8 cellular contexts compared by ENCODE assay signal in genomic region chr12:6828671-6829531, GRCh38. TPM values are rescaled to one million over a fixed set of nuclear protein-coding genes. Genes with fewer than 3 reads are reported as not detected.
DNase-seq lines count a peak whose midpoint lies in the region; ATAC-seq and TF ChIP-seq lines count a peak whose summit lies in the region.

No MANE protein-coding gene starts in this region.

- no peaks in the 10 kb centered on the region for H3K9me3 ChIP-seq in osteoblast (ENCODE audit: low read depth, low read length)

- ATAC-seq in foreskin keratinocyte (peak; percentile 47), HG02571 (IDR thresholded peaks at IDR 0.05; ENCODE audit: unreplicated experiment) (no peak)

- peaks cover 44% of the 10 kb centered on the region for H3K79me2 ChIP-seq in osteoblast (ENCODE audit: insufficient read depth, low read length)

- H3K36me3 ChIP-seq in osteoblast (ENCODE audit: insufficient read depth, low read length): peaks cover 28% of the 10 kb centered on the region

- peak overlapping the region; percentile 86 for H2AFZ ChIP-seq in osteoblast (ENCODE audit: low read length)

- DNase-seq in NCI-H526 treated with DMSO at 0.1 percent for 48 hours (lab: John Stamatoyannopoulos, UW) (peak; percentile 45), activated gamma-delta T cell (lab: John Stamatoyannopoulos, UW) (peak; percentile 23), foreskin keratinocyte (peak in 1 of 2 donors; percentile 57), osteoblast (ENCODE audit: insufficient read length, low spot score, missing footprints) (peak; percentile 97), hippocampal formation (lab: John Stamatoyannopoulos, UW) (no peak), pons (ENCODE audit: low spot score) (no peak)

- H3K27me3 ChIP-seq in foreskin keratinocyte (peaks cover 2% of the 10 kb centered on the region), osteoblast (ENCODE audit: insufficient read depth, low read length) (no peaks in the 10 kb centered on the region)

- peak overlapping the region; percentile 33 for H3K27ac ChIP-seq in foreskin keratinocyte
- H3K27ac ChIP-seq in osteoblast (ENCODE audit: low read depth, low read length): peak overlapping the region; percentile 91

- peak overlapping the region; percentile 45 for H3K4me3 ChIP-seq in GM12875 (ENCODE audit: low read depth, low read length)
- H3K4me3 ChIP-seq in osteoblast (ENCODE audit: insufficient read depth, low read length): peak overlapping the region; percentile 99

- peak overlapping the region; percentile 91 for H3K4me2 ChIP-seq in osteoblast (ENCODE audit: insufficient read depth, low read length)

- TF ChIP-seq CTCF in GM12875 (IDR thresholded peaks at IDR 0.05; ENCODE audit: borderline replicate concordance, insufficient read depth, low read depth, low read length) (no peak), foreskin keratinocyte (conservative IDR thresholded peaks at IDR 0.05) (no peak), osteoblast (IDR thresholded peaks at IDR 0.05; ENCODE audit: extremely low read depth, low read depth, low read length) (no peak)

- H4K20me1 ChIP-seq in osteoblast (ENCODE audit: insufficient read depth, low read length): peaks cover 7% of the 10 kb centered on the region

- H3K4me1 ChIP-seq in foreskin keratinocyte (no peaks in the 10 kb centered on the region), osteoblast (ENCODE audit: insufficient read depth, low read length) (peaks cover 21% of the 10 kb centered on the region)

RNA-seq across cellular contexts. Expression of gene P3H3, which starts 0.7 kb away (rescaled TPM):
- 33.4 and 35.0 TPM in 2 replicates for total RNA-seq in foreskin keratinocyte
- 41.4 and 42.6 TPM in 2 replicates for polyA plus RNA-seq in foreskin keratinocyte
- total RNA-seq in osteoblast: 108 and 130 TPM in 2 replicates

RNA-seq across cellular contexts. Expression of gene GPR162, which starts 7.3 kb away (rescaled TPM):
- total RNA-seq in foreskin keratinocyte: 0.14 and 0.21 TPM in 2 replicates
- polyA plus RNA-seq in foreskin keratinocyte: 0.13 and 0.24 TPM in 2 replicates
- total RNA-seq in osteoblast: 1.4 and 5.0 TPM in 2 replicates

RNA-seq across cellular contexts. Expression of gene GNB3, which starts 11.8 kb away (rescaled TPM):
- 2.1 and 2.9 TPM in 2 replicates for total RNA-seq in foreskin keratinocyte
- 3.0 and 4.1 TPM in 2 replicates for polyA plus RNA-seq in foreskin keratinocyte
- total RNA-seq in osteoblast: 1.4 and 2.7 TPM in 2 replicates

RNA-seq across cellular contexts. Expression of gene CDCA3, which starts 22.2 kb away (rescaled TPM):
- total RNA-seq in foreskin keratinocyte (38.0 and 47.5 TPM in 2 replicates), osteoblast (4.0 and 5.0 TPM in 2 replicates)
- 39.9 and 57.6 TPM in 2 replicates for polyA plus RNA-seq in foreskin keratinocyte

RNA-seq across cellular contexts. Expression of gene USP5, which starts 23.0 kb away (rescaled TPM):
- total RNA-seq in foreskin keratinocyte (80.9 and 83.5 TPM in 2 replicates), osteoblast (65.7 and 77.1 TPM in 2 replicates)
- 61.4 and 66.4 TPM in 2 replicates for polyA plus RNA-seq in foreskin keratinocyte

Comparison
In these comparisons a context has a peak if more than half of its experiments do, and no peak if none do; other contexts are left out.
1. DNase-seq: peak in NCI-H526 treated with DMSO at 0.1 percent for 48 hours (single experiment), activated gamma-delta T cell (single experiment) and osteoblast (single experiment); none in hippocampal formation (0 of 2) and pons (single experiment).